1 cellular context compared by ENCODE assay signal in the genomic region with DNA sequence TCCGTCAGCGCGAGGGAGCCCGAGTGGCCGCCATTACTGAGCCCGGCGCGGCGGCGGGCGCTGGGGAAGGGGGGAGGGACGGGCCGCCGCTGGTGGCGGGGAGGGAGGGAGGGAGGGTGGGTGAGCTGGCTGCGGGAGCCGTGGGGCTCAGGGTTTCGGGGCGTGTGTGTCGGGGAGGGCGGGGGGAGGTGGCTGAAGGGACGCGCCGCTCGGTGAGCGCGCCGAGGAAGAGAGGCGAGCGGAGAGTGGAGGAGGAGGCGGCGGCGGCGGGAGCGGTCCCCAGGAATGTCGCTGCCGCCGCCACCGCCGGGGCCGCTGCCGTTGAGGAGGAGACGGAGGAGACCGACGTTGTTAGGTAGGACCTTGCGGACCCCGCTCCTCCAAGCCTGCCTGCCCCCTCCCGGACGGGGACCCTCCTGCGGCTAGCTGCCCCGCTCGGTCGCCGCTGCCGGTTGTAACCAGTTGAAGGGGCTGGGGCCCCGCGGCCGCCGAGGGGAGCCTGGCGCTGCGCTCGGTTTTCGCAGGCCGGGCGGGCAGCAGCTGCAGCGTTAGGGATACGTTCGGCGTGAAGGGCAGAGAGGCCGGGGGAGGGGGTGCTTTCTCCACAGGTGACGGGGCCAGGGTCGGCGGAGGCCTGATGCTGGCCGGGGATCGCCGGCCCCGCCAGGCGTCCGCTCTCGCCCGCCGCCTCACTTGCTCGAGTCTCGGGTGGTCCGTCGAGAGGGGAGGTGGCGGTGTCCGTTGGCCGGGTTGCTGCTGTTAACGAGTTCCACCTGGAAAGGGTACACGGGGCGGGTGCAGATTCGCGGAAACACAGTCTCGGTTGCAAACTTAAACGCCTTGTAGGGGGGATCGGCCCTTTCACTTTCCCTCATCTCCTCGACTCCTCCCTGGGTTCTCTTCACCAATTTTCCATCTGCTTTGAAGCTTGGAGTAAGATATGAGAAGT.
TF ChIP-seq lines count a peak whose summit lies in the region.

ARHGAP5 (plus strand) TSS at position 224 of the 949 bp plus-strand sequence. CDS start 13,366 bp downstream, outside the sequence.

TF ChIP-seq in HepG2, 621 proteins besides CTCF, POLR2A, EP300 and RAD21 (continued from another document and continues in another):
- TF ChIP-seq HNF1A (IDR thresholded peaks at IDR 0.05; ENCODE audit: low read depth): no peak
- 0 out of 2 replicates have a peak, but pooled peaks have one; percentile 14 for TF ChIP-seq HNF1A (CRISPR knock-in tag; IDR thresholded peaks at IDR 0.05; ENCODE audit: borderline replicate concordance)
- no peak for TF ChIP-seq ZNF562 (CRISPR knock-in tag; IDR thresholded peaks at IDR 0.05; ENCODE audit: borderline replicate concordance)
- peak; percentile 94 for TF ChIP-seq RBM39 (IDR thresholded peaks at IDR 0.05; ENCODE audit: low read depth, low read length, poor library complexity, severe bottlenecking)
- TF ChIP-seq, protein P1, sequence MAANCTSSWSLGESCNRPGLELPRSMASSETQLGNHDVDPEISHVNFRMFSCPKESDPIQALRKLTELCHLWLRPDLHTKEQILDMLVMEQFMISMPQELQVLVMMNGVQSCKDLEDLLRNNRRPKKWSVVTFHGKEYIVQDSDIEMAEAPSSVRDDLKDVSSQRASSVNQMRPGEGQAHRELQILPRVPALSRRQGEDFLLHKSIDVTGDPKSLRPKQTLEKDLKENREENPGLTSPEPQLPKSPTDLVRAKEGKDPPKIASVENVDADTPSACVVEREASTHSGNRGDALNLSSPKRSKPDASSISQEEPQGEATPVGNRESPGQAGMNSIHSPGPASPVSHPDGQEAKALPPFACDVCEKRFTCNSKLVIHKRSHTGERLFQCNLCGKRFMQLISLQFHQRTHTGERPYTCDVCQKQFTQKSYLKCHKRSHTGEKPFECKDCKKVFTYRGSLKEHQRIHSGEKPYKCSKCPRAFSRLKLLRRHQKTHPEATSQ (CRISPR knock-in tag; IDR thresholded peaks at IDR 0.05; ENCODE audit: borderline replicate concordance): no peak
- TF ChIP-seq REL (CRISPR knock-in tag; conservative IDR thresholded peaks at IDR 0.05): peak; percentile 18; the same call in 1 of the 2 replicates
- 0 out of 2 replicates have a peak, but pooled peaks have one; percentile 85 for TF ChIP-seq CREBL2 (CRISPR knock-in tag; IDR thresholded peaks at IDR 0.05; ENCODE audit: borderline replicate concordance)
- no peak for TF ChIP-seq LCORL (IDR thresholded peaks at IDR 0.05)
- no peak for TF ChIP-seq LCORL (CRISPR knock-in tag; IDR thresholded peaks at IDR 0.05)
- no peak for TF ChIP-seq ZC3H13 (CRISPR knock-in tag; IDR thresholded peaks at IDR 0.05)
- 0 out of 2 replicates have a peak, but pooled peaks have one; percentile 11 for TF ChIP-seq E2F1 (CRISPR knock-in tag; IDR thresholded peaks at IDR 0.05)
- TF ChIP-seq ZFP82 (CRISPR knock-in tag; IDR thresholded peaks at IDR 0.05; ENCODE audit: borderline replicate concordance): no peak
- TF ChIP-seq, protein P2, sequence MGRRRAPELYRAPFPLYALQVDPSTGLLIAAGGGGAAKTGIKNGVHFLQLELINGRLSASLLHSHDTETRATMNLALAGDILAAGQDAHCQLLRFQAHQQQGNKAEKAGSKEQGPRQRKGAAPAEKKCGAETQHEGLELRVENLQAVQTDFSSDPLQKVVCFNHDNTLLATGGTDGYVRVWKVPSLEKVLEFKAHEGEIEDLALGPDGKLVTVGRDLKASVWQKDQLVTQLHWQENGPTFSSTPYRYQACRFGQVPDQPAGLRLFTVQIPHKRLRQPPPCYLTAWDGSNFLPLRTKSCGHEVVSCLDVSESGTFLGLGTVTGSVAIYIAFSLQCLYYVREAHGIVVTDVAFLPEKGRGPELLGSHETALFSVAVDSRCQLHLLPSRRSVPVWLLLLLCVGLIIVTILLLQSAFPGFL (CRISPR knock-in tag; IDR thresholded peaks at IDR 0.05): no peak
- TF ChIP-seq BCL3 (CRISPR knock-in tag; IDR thresholded peaks at IDR 0.05): peak; percentile 90
- peak; percentile 89 for TF ChIP-seq KMT2A (CRISPR knock-in tag; IDR thresholded peaks at IDR 0.05)
- TF ChIP-seq RFX3 (CRISPR knock-in tag; IDR thresholded peaks at IDR 0.05): no peak
- TF ChIP-seq PAXIP1 (CRISPR knock-in tag; conservative IDR thresholded peaks at IDR 0.05): peak; percentile 22; the same call in 1 of the 2 replicates
- no peak for TF ChIP-seq GABPA (IDR thresholded peaks at IDR 0.05; ENCODE audit: low read depth, low read length)
- TF ChIP-seq GABPA (CRISPR knock-in tag; IDR thresholded peaks at IDR 0.05; ENCODE audit: low read depth): no peak
- no peak; the same call in 1 of the 2 replicates for TF ChIP-seq CREB1 (IDR thresholded peaks at IDR 0.05)
- no peak for TF ChIP-seq CREB1 (CRISPR knock-in tag; IDR thresholded peaks at IDR 0.05)
- TF ChIP-seq SIN3B (IDR thresholded peaks at IDR 0.05; ENCODE audit: low read length): no peak; the same call in 1 of the 2 replicates
- TF ChIP-seq, protein P3, sequence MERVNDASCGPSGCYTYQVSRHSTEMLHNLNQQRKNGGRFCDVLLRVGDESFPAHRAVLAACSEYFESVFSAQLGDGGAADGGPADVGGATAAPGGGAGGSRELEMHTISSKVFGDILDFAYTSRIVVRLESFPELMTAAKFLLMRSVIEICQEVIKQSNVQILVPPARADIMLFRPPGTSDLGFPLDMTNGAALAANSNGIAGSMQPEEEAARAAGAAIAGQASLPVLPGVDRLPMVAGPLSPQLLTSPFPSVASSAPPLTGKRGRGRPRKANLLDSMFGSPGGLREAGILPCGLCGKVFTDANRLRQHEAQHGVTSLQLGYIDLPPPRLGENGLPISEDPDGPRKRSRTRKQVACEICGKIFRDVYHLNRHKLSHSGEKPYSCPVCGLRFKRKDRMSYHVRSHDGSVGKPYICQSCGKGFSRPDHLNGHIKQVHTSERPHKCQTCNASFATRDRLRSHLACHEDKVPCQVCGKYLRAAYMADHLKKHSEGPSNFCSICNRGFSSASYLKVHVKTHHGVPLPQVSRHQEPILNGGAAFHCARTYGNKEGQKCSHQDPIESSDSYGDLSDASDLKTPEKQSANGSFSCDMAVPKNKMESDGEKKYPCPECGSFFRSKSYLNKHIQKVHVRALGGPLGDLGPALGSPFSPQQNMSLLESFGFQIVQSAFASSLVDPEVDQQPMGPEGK (CRISPR knock-in tag; IDR thresholded peaks at IDR 0.05): peak; percentile 56; the same call in 1 of the 2 replicates
- peak; percentile 14; the same call in 1 of the 2 replicates for TF ChIP-seq ZBTB33 (CRISPR knock-in tag; IDR thresholded peaks at IDR 0.05)
- no peak for TF ChIP-seq HOXA7 (CRISPR knock-in tag; IDR thresholded peaks at IDR 0.05)
